25 cellular contexts compared by ENCODE assay signal in the genomic region with DNA sequence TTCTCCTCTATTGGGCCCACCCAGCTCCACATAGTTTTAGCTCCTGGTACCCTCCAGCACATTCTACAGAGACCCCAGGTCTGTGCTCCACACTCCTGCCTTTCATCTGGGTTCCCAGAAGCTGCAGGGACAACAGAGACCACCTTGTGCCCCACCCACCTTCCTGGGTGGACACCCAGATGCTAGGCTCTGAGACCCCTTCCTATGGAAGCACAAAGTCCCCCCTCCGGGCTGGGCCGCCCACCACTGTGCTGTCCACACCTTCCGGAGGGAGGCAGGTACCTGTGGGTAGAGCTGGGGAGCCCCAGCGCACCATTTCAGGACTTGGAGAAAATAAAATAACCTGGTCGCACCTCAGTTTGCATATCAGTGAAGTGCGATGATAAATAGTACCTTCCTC.
"Had no signal": no experiment of that assay in that cellular context is flagged by ENCODE, and none has a peak within 500 bp of the region (broad histone marks: within the 10 kb centered on the region; RNA-seq: fewer than 3 reads in every experiment).

No MANE protein-coding gene starts in this region.

- H3K9me3 Mint-ChIP-seq: activated CD4-positive, alpha-beta memory T cell treated with anti-CD3 and anti-CD28 coated beads, Interleukin-2, amount 10 ng/mL, durations not matched to agents 7 days and 5 days; activated naive CD4-positive, alpha-beta T cell treated with anti-CD3 and anti-CD28 coated beads, Interleukin-2, amount 50 U/mL, for 72 hours; activated T-cell treated with anti-CD3 and anti-CD28 coated beads, Interleukin-2, amount 50 U/mL, for 24 hours; activated T-helper 1 cell treated with anti-CD3 and anti-CD28 coated beads, Interleukin-12 subunit alpha, Interleukin-12 subunit beta, Interleukin-2, Interleukin-4 antibody, amounts not matched to agents 30 ng/mL and 10 ng/mL and 1 ng/mL, durations not matched to agents 14 hours and 24 hours and 36 hours had no signal

- H3K27me3 ChIP-seq: Peyer's patch, SJCRH30 had no signal

- DNase-seq: activated CD4-positive, alpha-beta memory T cell treated with anti-CD3 and anti-CD28 coated beads, Interleukin-2, amount 10 ng/mL, durations not matched to agents 7 days and 5 days; activated CD4-positive, alpha-beta T cell treated with anti-CD3 and anti-CD28 coated beads for 36 hours; activated CD4-positive, alpha-beta T cell treated with anti-CD3 and anti-CD28 coated beads, Interleukin-2, amount 50 U/mL, for 1 hour; activated effector memory CD4-positive, alpha-beta T cell treated with Interleukin-2 at 50 U/mL for 16 hours; activated naive CD4-positive, alpha-beta T cell treated with Interleukin-2 at 50 U/mL for 16 hours; activated T-cell treated with anti-CD3 and anti-CD28 coated beads, Interleukin-2, amount 50 U/mL, for 24 hours; brain microvascular endothelial cell; Karpas-422; MM.1S; NCI-H1105; NCI-H1436; NCI-H1694 treated with DMSO at 0.1 percent for 48 hours; NCI-H2029 treated with DMSO at 0.1 percent for 48 hours; NCI-H524; Right ventricle myocardium superior; SJCRH30; SK-N-SH; T-helper 1 cell had no signal

- H3K27ac ChIP-seq: brain microvascular endothelial cell, cardiac muscle cell, RWPE1, SJCRH30, VCaP had no signal

- H3K9me3 ChIP-seq: Peyer's patch, SJCRH30, SK-N-SH had no signal

- H3K4me3 Mint-ChIP-seq: activated CD4-positive, alpha-beta memory T cell treated with anti-CD3 and anti-CD28 coated beads, Interleukin-2, amount 10 ng/mL, durations not matched to agents 7 days and 5 days; activated CD4-positive, alpha-beta T cell treated with anti-CD3 and anti-CD28 coated beads for 36 hours; activated T-cell treated with anti-CD3 and anti-CD28 coated beads, Interleukin-2, amount 50 U/mL, for 24 hours; activated T-helper 1 cell treated with anti-CD3 and anti-CD28 coated beads, Interleukin-12 subunit alpha, Interleukin-12 subunit beta, Interleukin-2, Interleukin-4 antibody, amounts not matched to agents 30 ng/mL and 10 ng/mL and 1 ng/mL, durations not matched to agents 14 hours and 24 hours and 36 hours had no signal

- H3K27ac Mint-ChIP-seq: activated CD4-positive, alpha-beta memory T cell treated with anti-CD3 and anti-CD28 coated beads, Interleukin-2, amount 10 ng/mL, durations not matched to agents 7 days and 5 days; activated CD4-positive, alpha-beta T cell treated with anti-CD3 and anti-CD28 coated beads for 36 hours; activated naive CD4-positive, alpha-beta T cell treated with anti-CD3 and anti-CD28 coated beads, Interleukin-2, amount 50 U/mL, for 72 hours; activated T-cell treated with anti-CD3 and anti-CD28 coated beads, Interleukin-2, amount 50 U/mL, for 24 hours; activated T-helper 1 cell treated with anti-CD3 and anti-CD28 coated beads, Interleukin-12 subunit alpha, Interleukin-12 subunit beta, Interleukin-2, Interleukin-4 antibody, amounts not matched to agents 30 ng/mL and 10 ng/mL and 1 ng/mL, durations not matched to agents 14 hours and 24 hours and 36 hours had no signal

- H3K4me1 ChIP-seq: Peyer's patch, SJCRH30 had no signal

- H3K4me3 ChIP-seq: cardiac muscle cell, K562, SJCRH30 had no signal

- H3K9ac ChIP-seq: SK-N-SH had no signal

- ATAC-seq: activated CD4-positive, alpha-beta T cell treated with anti-CD3 and anti-CD28 coated beads for 36 hours; activated naive CD4-positive, alpha-beta T cell treated with anti-CD3 and anti-CD28 coated beads, Interleukin-2, amount 50 U/mL, for 72 hours; K562 had no signal

- H3K36me3 ChIP-seq: brain microvascular endothelial cell, cardiac muscle cell, Peyer's patch, SJCRH30 had no signal

- H3K4me1 Mint-ChIP-seq: activated CD4-positive, alpha-beta memory T cell treated with anti-CD3 and anti-CD28 coated beads, Interleukin-2, amount 10 ng/mL, durations not matched to agents 7 days and 5 days; activated CD4-positive, alpha-beta T cell treated with anti-CD3 and anti-CD28 coated beads for 36 hours had no signal
